In the genomic region with DNA sequence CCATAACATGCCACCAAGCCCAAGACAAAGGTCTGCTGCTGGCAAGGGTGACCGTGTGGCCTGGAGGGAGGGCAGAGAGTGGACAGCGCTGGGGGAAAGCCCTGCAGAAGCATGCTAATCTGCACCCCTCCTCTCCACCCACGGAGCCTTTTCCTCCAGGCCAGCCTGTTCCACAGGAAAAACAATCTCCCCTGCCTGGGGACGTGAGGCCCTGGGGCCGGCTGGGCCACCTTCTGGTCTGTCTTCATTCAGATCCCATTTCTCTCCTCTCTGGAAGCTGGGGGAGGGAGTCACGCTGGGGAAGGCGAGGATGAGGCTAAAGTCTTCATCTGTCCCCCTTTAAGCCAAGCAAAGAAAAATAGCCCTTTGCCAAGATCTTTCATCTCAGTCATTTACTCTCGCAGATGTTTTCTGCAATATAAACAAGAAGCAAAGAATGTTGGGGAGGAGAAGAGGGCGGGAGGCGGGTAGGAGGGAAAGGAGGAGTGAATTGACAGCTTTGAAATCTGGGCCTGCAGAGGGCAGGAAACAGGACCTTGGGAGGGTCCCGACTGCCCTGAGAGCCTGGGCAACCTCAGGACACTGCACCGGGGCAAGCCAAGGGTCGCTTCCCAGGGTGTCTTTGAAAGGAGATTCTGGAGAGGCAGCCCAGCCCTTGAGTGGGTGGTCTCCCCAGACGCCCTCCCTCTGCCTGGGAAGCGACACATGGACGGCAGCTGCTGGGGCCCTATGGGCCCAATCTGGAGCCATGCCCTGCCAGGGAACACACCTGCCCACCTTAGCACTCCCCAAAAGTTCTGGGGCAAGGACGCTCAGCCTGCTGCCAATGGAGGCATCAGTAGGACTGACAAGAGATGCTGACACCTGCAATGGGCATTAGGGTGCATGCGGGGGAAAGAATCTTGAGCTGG, we compare ENCODE assay signal across 1 cellular context.
TF ChIP-seq lines count a peak whose summit lies in the region.

No MANE protein-coding gene starts in this region.

TF ChIP-seq in SK-N-SH, 30 proteins besides CTCF, POLR2A, EP300 and RAD21 (continued from another document):
- TF ChIP-seq, protein P1, sequence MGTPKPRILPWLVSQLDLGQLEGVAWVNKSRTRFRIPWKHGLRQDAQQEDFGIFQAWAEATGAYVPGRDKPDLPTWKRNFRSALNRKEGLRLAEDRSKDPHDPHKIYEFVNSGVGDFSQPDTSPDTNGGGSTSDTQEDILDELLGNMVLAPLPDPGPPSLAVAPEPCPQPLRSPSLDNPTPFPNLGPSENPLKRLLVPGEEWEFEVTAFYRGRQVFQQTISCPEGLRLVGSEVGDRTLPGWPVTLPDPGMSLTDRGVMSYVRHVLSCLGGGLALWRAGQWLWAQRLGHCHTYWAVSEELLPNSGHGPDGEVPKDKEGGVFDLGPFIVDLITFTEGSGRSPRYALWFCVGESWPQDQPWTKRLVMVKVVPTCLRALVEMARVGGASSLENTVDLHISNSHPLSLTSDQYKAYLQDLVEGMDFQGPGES (IDR thresholded peaks at IDR 0.05; ENCODE audit: low read depth, low read length), result no peak
- TF ChIP-seq, protein P2, sequence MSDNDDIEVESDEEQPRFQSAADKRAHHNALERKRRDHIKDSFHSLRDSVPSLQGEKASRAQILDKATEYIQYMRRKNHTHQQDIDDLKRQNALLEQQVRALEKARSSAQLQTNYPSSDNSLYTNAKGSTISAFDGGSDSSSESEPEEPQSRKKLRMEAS (IDR thresholded peaks at IDR 0.05; ENCODE audit: low read depth), result no peak
- no peak for TF ChIP-seq YY1 (IDR thresholded peaks at IDR 0.05; ENCODE audit: low read depth)
- no peak for TF ChIP-seq GABPA (IDR thresholded peaks at IDR 0.05; ENCODE audit: low read depth)
- TF ChIP-seq NRF1 (IDR thresholded peaks at IDR 0.05; ENCODE audit: low read depth, low read length), result no peak
- TF ChIP-seq RXRA (IDR thresholded peaks at IDR 0.05; ENCODE audit: borderline replicate concordance, low read depth), result no peak
- TF ChIP-seq EZH2phosphoT487 (IDR thresholded peaks at IDR 0.05; ENCODE audit: borderline replicate concordance, low read depth), result no peak
- TF ChIP-seq MXI1 (IDR thresholded peaks at IDR 0.05; ENCODE audit: low read depth, low read length), result no peak
- TF ChIP-seq JUND (IDR thresholded peaks at IDR 0.05), result no peak
- no peak for TF ChIP-seq FOSL2 (IDR thresholded peaks at IDR 0.05; ENCODE audit: borderline replicate concordance, low read depth)
- no peak for TF ChIP-seq SIN3A (IDR thresholded peaks at IDR 0.05; ENCODE audit: borderline replicate concordance, low read depth, low read length)
- TF ChIP-seq, protein P3, sequence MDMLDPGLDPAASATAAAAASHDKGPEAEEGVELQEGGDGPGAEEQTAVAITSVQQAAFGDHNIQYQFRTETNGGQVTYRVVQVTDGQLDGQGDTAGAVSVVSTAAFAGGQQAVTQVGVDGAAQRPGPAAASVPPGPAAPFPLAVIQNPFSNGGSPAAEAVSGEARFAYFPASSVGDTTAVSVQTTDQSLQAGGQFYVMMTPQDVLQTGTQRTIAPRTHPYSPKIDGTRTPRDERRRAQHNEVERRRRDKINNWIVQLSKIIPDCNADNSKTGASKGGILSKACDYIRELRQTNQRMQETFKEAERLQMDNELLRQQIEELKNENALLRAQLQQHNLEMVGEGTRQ (IDR thresholded peaks at IDR 0.05; ENCODE audit: borderline replicate concordance, low read depth, low read length), result no peak
- no peak for TF ChIP-seq POLR2AphosphoS5 (IDR thresholded peaks at IDR 0.05; ENCODE audit: low read depth, low read length)
- no peak for TF ChIP-seq SMC3 (IDR thresholded peaks at IDR 0.05; ENCODE audit: low read depth, low read length)
- no peak for TF ChIP-seq TCF12 (IDR thresholded peaks at IDR 0.05)
